Comparison of ENCODE assay signal across 22 cellular contexts in genomic region chr17:37772982-37773381, GRCh38. TPM values are rescaled to one million over a fixed set of nuclear protein-coding genes. Genes with fewer than 3 reads are reported as not detected.
A peak's percentile ranks its signal among the peaks of the same experiment; 100 is the strongest.
DNase-seq lines count a peak whose midpoint lies in the region; ATAC-seq and TF ChIP-seq lines count a peak whose summit lies in the region.
"Had no signal": no experiment of that assay in that cellular context is flagged by ENCODE, and none has a peak within 500 bp of the region (broad histone marks: within the 10 kb centered on the region; RNA-seq: fewer than 3 reads in every experiment).

No MANE protein-coding gene starts in this region.

- no peaks in the 10 kb centered on the region for H3K4me1 ChIP-seq in ovary (ENCODE audit: insufficient read depth)

- CTCF ChIA-PET in activated naive CD4-positive, alpha-beta T cell treated with anti-CD3 and anti-CD28 coated beads, Interleukin-2, amount 10 ng/mL, durations not matched to agents 7 days and 5 days (lab: Charles Lee), result interaction anchor here (0.7 to 4.4 kb wide), 3 partner anchors 58 to 122 kb away, joined by 3 to 29 read pairs (median 3); no protein-coding TSS in a partner anchor
- CTCF ChIA-PET in activated naive CD4-positive, alpha-beta T cell treated with anti-CD3 and anti-CD28 coated beads for 36 hours (lab: Charles Lee), result no interaction called here

- H3K4me3 ChIP-seq in ovary, result no peak overlapping the region
- H3K4me3 ChIP-seq: GM12878 had no signal

- H3K27ac Mint-ChIP-seq in T-helper 1 cell treated with Interleukin-12 subunit alpha and Interleukin-12 subunit beta and Interleukin-4 antibody, amounts not matched to agents 30 μg/mL and 1 μg/mL, for 36 hours, result peak overlapping the region; percentile 8
- peak overlapping the region; percentile 6 for H3K27ac Mint-ChIP-seq in activated naive CD4-positive, alpha-beta T cell treated with anti-CD3 and anti-CD28 coated beads, Interleukin-2, amount 10 ng/mL, durations not matched to agents 7 days and 5 days
- H3K27ac Mint-ChIP-seq in activated naive CD4-positive, alpha-beta T cell treated with anti-CD3 and anti-CD28 coated beads for 36 hours, result no peak overlapping the region
- H3K27ac Mint-ChIP-seq in activated naive CD8-positive, alpha-beta T cell treated with anti-CD3 and anti-CD28 coated beads, Interleukin-2, amount 50 U/mL, for 24 hours, result peak overlapping the region; percentile 88
- peak overlapping the region; percentile 92 to 98 for H3K27ac Mint-ChIP-seq in stimulated activated naive CD8-positive, alpha-beta T cell treated with anti-CD3 and anti-CD28 coated beads, Interleukin-15, amount 100 ng/mL, for 72 hours
- H3K27ac Mint-ChIP-seq: CD8-positive, alpha-beta T cell had no signal

- no peak for TF ChIP-seq CTCF in ovary (IDR thresholded peaks at IDR 0.05)

- H3K36me3 ChIP-seq in ovary, result no peaks in the 10 kb centered on the region

- DNase-seq in T-helper 1 cell, result no peak
- DNase-seq in activated naive CD4-positive, alpha-beta T cell treated with anti-CD3 and anti-CD28 coated beads, Interleukin-2, amount 10 ng/mL, durations not matched to agents 7 days and 5 days, result no peak
- no peak for DNase-seq in activated naive CD4-positive, alpha-beta T cell treated with anti-CD3 and anti-CD28 coated beads for 36 hours
- peak; percentile 31 for DNase-seq in activated naive CD8-positive, alpha-beta T cell treated with anti-CD3 and anti-CD28 coated beads, Interleukin-2, amount 50 U/mL, for 24 hours
- DNase-seq in stimulated activated naive CD8-positive, alpha-beta T cell treated with anti-CD3 and anti-CD28 coated beads, Interleukin-15, amount 100 ng/mL, for 72 hours, result peak in 1 of 2 donors; percentile 51
- no peak for DNase-seq in amniotic stem cell (lab: John Stamatoyannopoulos, UW)
- no peak for DNase-seq in ovary
- DNase-seq: 8988T; C1 segment of cervical spinal cord; CD8-positive, alpha-beta T cell; DND-41; Karpas-422; MV-4-11; NCI-H1105 treated with DMSO at 0.1 percent for 48 hours; NCI-H2029 treated with DMSO at 0.1 percent for 48 hours; NCI-H226; NCI-H510A treated with DMSO at 0.1 percent for 48 hours; NCI-H748 treated with DMSO at 0.1 percent for 48 hours; OCI-M1 had no signal

- intact Hi-C loops in activated naive CD4-positive, alpha-beta T cell treated with anti-CD3 and anti-CD28 coated beads for 36 hours (cut with micrococcal nuclease), result loop anchor here (5.0 kb wide), 1 partner anchor 246 kb away; no protein-coding TSS in a partner anchor
- intact Hi-C loops in ovary (cut with DNase I), result no loop called here

- no peak overlapping the region for H3K4me3 Mint-ChIP-seq in T-helper 1 cell treated with Interleukin-12 subunit alpha and Interleukin-12 subunit beta and Interleukin-4 antibody, amounts not matched to agents 30 μg/mL and 1 μg/mL, for 36 hours
- no peak overlapping the region for H3K4me3 Mint-ChIP-seq in activated naive CD4-positive, alpha-beta T cell treated with anti-CD3 and anti-CD28 coated beads, Interleukin-2, amount 10 ng/mL, durations not matched to agents 7 days and 5 days
- no peak overlapping the region for H3K4me3 Mint-ChIP-seq in activated naive CD4-positive, alpha-beta T cell treated with anti-CD3 and anti-CD28 coated beads for 36 hours
- peak overlapping the region; percentile 19 for H3K4me3 Mint-ChIP-seq in activated naive CD8-positive, alpha-beta T cell treated with anti-CD3 and anti-CD28 coated beads, Interleukin-2, amount 50 U/mL, for 24 hours
- H3K4me3 Mint-ChIP-seq in stimulated activated naive CD8-positive, alpha-beta T cell treated with anti-CD3 and anti-CD28 coated beads, Interleukin-15, amount 100 ng/mL, for 72 hours, result peak overlapping the region in 1 of 2 donors; percentile 70
- H3K4me3 Mint-ChIP-seq: CD8-positive, alpha-beta T cell had no signal

- peaks cover 8% of the 10 kb centered on the region for H3K27me3 Mint-ChIP-seq in T-helper 1 cell treated with Interleukin-12 subunit alpha and Interleukin-12 subunit beta and Interleukin-4 antibody, amounts not matched to agents 30 μg/mL and 1 μg/mL, for 36 hours (ENCODE audit: low read depth)
- peaks cover 41% of the 10 kb centered on the region for H3K27me3 Mint-ChIP-seq in activated naive CD4-positive, alpha-beta T cell treated with anti-CD3 and anti-CD28 coated beads, Interleukin-2, amount 10 ng/mL, durations not matched to agents 7 days and 5 days
- peaks cover 16% of the 10 kb centered on the region for H3K27me3 Mint-ChIP-seq in activated naive CD4-positive, alpha-beta T cell treated with anti-CD3 and anti-CD28 coated beads for 36 hours (ENCODE audit: low read depth)
- H3K27me3 Mint-ChIP-seq in activated naive CD8-positive, alpha-beta T cell treated with anti-CD3 and anti-CD28 coated beads, Interleukin-2, amount 50 U/mL, for 24 hours, result peaks cover 15% of the 10 kb centered on the region
- H3K27me3 Mint-ChIP-seq in stimulated activated naive CD8-positive, alpha-beta T cell treated with anti-CD3 and anti-CD28 coated beads, Interleukin-15, amount 100 ng/mL, for 72 hours, result peaks cover 15% of the 10 kb centered on the region

- no peaks in the 10 kb centered on the region for H3K9me3 Mint-ChIP-seq in T-helper 1 cell treated with Interleukin-12 subunit alpha and Interleukin-12 subunit beta and Interleukin-4 antibody, amounts not matched to agents 30 μg/mL and 1 μg/mL, for 36 hours
- H3K9me3 Mint-ChIP-seq in activated naive CD4-positive, alpha-beta T cell treated with anti-CD3 and anti-CD28 coated beads, Interleukin-2, amount 10 ng/mL, durations not matched to agents 7 days and 5 days, result no peaks in the 10 kb centered on the region
- no peaks in the 10 kb centered on the region for H3K9me3 Mint-ChIP-seq in activated naive CD4-positive, alpha-beta T cell treated with anti-CD3 and anti-CD28 coated beads for 36 hours
- no peaks in the 10 kb centered on the region for H3K9me3 Mint-ChIP-seq in activated naive CD8-positive, alpha-beta T cell treated with anti-CD3 and anti-CD28 coated beads, Interleukin-2, amount 50 U/mL, for 24 hours
- H3K9me3 Mint-ChIP-seq in stimulated activated naive CD8-positive, alpha-beta T cell treated with anti-CD3 and anti-CD28 coated beads, Interleukin-15, amount 100 ng/mL, for 72 hours, result peaks cover 0 to under 1% of the 10 kb centered on the region in 2 donors
- H3K9me3 Mint-ChIP-seq: CD8-positive, alpha-beta T cell had no signal

- no peaks in the 10 kb centered on the region for H3K27me3 ChIP-seq in ovary

- ATAC-seq in activated naive CD8-positive, alpha-beta T cell treated with anti-CD3 and anti-CD28 coated beads, Interleukin-2, amount 50 U/mL, for 24 hours, result peak; percentile 66
- peak; percentile 57 for ATAC-seq in stimulated activated naive CD8-positive, alpha-beta T cell treated with anti-CD3 and anti-CD28 coated beads, Interleukin-15, amount 100 ng/mL, for 72 hours
- ATAC-seq: CD8-positive, alpha-beta T cell; GM12878 had no signal

- WGBS in ovary, 3 donors, result 81 to 93% (median 81%) methylated on average over 2 of the region's 2 CpGs

- no peak for TF ChIP-seq POLR2A in ovary (IDR thresholded peaks at IDR 0.05)

- peaks cover 35% of the 10 kb centered on the region for H3K4me1 Mint-ChIP-seq in T-helper 1 cell treated with Interleukin-12 subunit alpha and Interleukin-12 subunit beta and Interleukin-4 antibody, amounts not matched to agents 30 μg/mL and 1 μg/mL, for 36 hours (ENCODE audit: low read depth)
- peaks cover 35% of the 10 kb centered on the region for H3K4me1 Mint-ChIP-seq in activated naive CD4-positive, alpha-beta T cell treated with anti-CD3 and anti-CD28 coated beads, Interleukin-2, amount 10 ng/mL, durations not matched to agents 7 days and 5 days
- H3K4me1 Mint-ChIP-seq in activated naive CD4-positive, alpha-beta T cell treated with anti-CD3 and anti-CD28 coated beads for 36 hours (ENCODE audit: low read depth), result peaks cover 22% of the 10 kb centered on the region
- peaks cover 81% of the 10 kb centered on the region for H3K4me1 Mint-ChIP-seq in activated naive CD8-positive, alpha-beta T cell treated with anti-CD3 and anti-CD28 coated beads, Interleukin-2, amount 50 U/mL, for 24 hours
- peaks cover 87% of the 10 kb centered on the region for H3K4me1 Mint-ChIP-seq in stimulated activated naive CD8-positive, alpha-beta T cell treated with anti-CD3 and anti-CD28 coated beads, Interleukin-15, amount 100 ng/mL, for 72 hours

- TF ChIP-seq EP300 in ovary (IDR thresholded peaks at IDR 0.05), result no peak

- no peaks in the 10 kb centered on the region for H3K36me3 Mint-ChIP-seq in T-helper 1 cell treated with Interleukin-12 subunit alpha and Interleukin-12 subunit beta and Interleukin-4 antibody, amounts not matched to agents 30 μg/mL and 1 μg/mL, for 36 hours (ENCODE audit: low read depth)
- H3K36me3 Mint-ChIP-seq in activated naive CD4-positive, alpha-beta T cell treated with anti-CD3 and anti-CD28 coated beads, Interleukin-2, amount 10 ng/mL, durations not matched to agents 7 days and 5 days, result no peaks in the 10 kb centered on the region
- no peaks in the 10 kb centered on the region for H3K36me3 Mint-ChIP-seq in activated naive CD4-positive, alpha-beta T cell treated with anti-CD3 and anti-CD28 coated beads for 36 hours (ENCODE audit: low read depth)
- peaks cover 3% of the 10 kb centered on the region for H3K36me3 Mint-ChIP-seq in activated naive CD8-positive, alpha-beta T cell treated with anti-CD3 and anti-CD28 coated beads, Interleukin-2, amount 50 U/mL, for 24 hours (ENCODE audit: low read depth)
- H3K36me3 Mint-ChIP-seq: CD8-positive, alpha-beta T cell had no signal

- no peaks in the 10 kb centered on the region for H3K9me3 ChIP-seq in ovary

- no peak overlapping the region for H3K27ac ChIP-seq in ovary

RNA-seq across cellular contexts. Expression of gene HNF1B, which starts 28.1 kb away (rescaled TPM):
- not detected for total RNA-seq in activated naive CD4-positive, alpha-beta T cell treated with anti-CD3 and anti-CD28 coated beads for 36 hours
- total RNA-seq in ovary, result 1 to 10 TPM in 2 of 7 donors, under 1 TPM in 3, not detected in 2; 0.60 to 9.5 (median 0.84) TPM
- under 1 TPM in 1 of 2 donors, not detected in 1; 0.05 TPM for polyA plus RNA-seq in ovary
- total RNA-seq: CD8-positive, alpha-beta T cell; M059J had no signal
